In the genomic region with DNA sequence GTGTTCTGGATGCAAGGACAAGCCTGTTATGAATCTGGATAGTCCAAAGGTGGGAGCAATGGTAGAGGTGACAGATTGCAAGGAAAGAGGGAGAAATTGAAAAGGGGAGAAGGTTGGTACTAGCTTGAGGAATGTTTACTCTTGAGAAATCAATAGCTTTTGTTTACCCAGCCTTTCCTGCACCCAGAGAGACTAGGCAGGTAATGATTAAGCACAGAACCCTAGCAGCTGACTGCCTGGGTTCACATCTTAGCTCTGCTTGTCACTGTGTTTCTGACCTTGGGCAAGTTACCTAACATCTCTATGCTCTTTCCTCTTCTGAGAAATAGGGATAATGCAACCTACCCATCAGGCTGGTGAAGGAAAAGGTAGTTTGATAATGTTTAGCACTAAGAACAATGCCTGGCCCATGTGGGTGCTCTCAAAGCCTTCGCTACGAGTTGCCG, we compare ENCODE assay signal across 1 cellular context.
A peak's percentile ranks its signal among the peaks of the same experiment; 100 is the strongest.
TF ChIP-seq lines count a peak whose summit lies in the region.

No MANE protein-coding gene starts in this region.

TF ChIP-seq in HepG2, 621 proteins besides CTCF, POLR2A, EP300 and RAD21 (continued from another document and continues in another):
- TF ChIP-seq, protein P1, sequence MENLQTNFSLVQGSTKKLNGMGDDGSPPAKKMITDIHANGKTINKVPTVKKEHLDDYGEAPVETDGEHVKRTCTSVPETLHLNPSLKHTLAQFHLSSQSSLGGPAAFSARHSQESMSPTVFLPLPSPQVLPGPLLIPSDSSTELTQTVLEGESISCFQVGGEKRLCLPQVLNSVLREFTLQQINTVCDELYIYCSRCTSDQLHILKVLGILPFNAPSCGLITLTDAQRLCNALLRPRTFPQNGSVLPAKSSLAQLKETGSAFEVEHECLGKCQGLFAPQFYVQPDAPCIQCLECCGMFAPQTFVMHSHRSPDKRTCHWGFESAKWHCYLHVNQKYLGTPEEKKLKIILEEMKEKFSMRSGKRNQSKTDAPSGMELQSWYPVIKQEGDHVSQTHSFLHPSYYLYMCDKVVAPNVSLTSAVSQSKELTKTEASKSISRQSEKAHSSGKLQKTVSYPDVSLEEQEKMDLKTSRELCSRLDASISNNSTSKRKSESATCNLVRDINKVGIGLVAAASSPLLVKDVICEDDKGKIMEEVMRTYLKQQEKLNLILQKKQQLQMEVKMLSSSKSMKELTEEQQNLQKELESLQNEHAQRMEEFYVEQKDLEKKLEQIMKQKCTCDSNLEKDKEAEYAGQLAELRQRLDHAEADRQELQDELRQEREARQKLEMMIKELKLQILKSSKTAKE (CRISPR knock-in tag; IDR thresholded peaks at IDR 0.05; ENCODE audit: borderline replicate concordance) = no peak
- peak; percentile 69; the same call in 1 of the 2 replicates for TF ChIP-seq ZNF724P (CRISPR knock-in tag; IDR thresholded peaks at IDR 0.05; ENCODE audit: borderline replicate concordance)
- TF ChIP-seq ZNF703 (CRISPR knock-in tag; IDR thresholded peaks at IDR 0.05; ENCODE audit: borderline replicate concordance) = no peak
- TF ChIP-seq TMF1 (CRISPR knock-in tag; IDR thresholded peaks at IDR 0.05; ENCODE audit: low read depth) = 0 out of 2 replicates have a peak, but pooled peaks have one; percentile 37
- TF ChIP-seq ZBTB3 (CRISPR knock-in tag; IDR thresholded peaks at IDR 0.05; ENCODE audit: borderline replicate concordance, low read depth) = no peak
- TF ChIP-seq TBP (CRISPR knock-in tag; IDR thresholded peaks at IDR 0.05) = no peak
- TF ChIP-seq ZNF777 (CRISPR knock-in tag; IDR thresholded peaks at IDR 0.05) = no peak
- 0 out of 2 replicates have a peak, but pooled peaks have one; percentile 18 for TF ChIP-seq MTF1 (CRISPR knock-in tag; IDR thresholded peaks at IDR 0.05)
- TF ChIP-seq ZNF124 (CRISPR knock-in tag; IDR thresholded peaks at IDR 0.05) = peak; percentile 94
- TF ChIP-seq SRSF1 (optimal IDR thresholded peaks at IDR 0.05; ENCODE audit: low read depth, low read length) = no peak
- TF ChIP-seq ZNF33B (CRISPR knock-in tag; IDR thresholded peaks at IDR 0.05) = no peak
- TF ChIP-seq LCORL (IDR thresholded peaks at IDR 0.05) = no peak
- peak; percentile 77 for TF ChIP-seq LCORL (CRISPR knock-in tag; IDR thresholded peaks at IDR 0.05)
- TF ChIP-seq, protein P2, sequence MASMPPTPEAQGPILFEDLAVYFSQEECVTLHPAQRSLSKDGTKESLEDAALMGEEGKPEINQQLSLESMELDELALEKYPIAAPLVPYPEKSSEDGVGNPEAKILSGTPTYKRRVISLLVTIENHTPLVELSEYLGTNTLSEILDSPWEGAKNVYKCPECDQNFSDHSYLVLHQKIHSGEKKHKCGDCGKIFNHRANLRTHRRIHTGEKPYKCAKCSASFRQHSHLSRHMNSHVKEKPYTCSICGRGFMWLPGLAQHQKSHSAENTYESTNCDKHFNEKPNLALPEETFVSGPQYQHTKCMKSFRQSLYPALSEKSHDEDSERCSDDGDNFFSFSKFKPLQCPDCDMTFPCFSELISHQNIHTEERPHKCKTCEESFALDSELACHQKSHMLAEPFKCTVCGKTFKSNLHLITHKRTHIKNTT (CRISPR knock-in tag; IDR thresholded peaks at IDR 0.05) = no peak
- TF ChIP-seq NKX3-1 (CRISPR knock-in tag; IDR thresholded peaks at IDR 0.05) = no peak
- peak; percentile 71; the same call in 1 of the 2 replicates for TF ChIP-seq SMARCC2 (IDR thresholded peaks at IDR 0.05)
- TF ChIP-seq HOXD1 (CRISPR knock-in tag; IDR thresholded peaks at IDR 0.05) = no peak; the same call in 1 of the 2 replicates
- TF ChIP-seq PLRG1 (conservative IDR thresholded peaks at IDR 0.05) = no peak
- TF ChIP-seq, protein P3, sequence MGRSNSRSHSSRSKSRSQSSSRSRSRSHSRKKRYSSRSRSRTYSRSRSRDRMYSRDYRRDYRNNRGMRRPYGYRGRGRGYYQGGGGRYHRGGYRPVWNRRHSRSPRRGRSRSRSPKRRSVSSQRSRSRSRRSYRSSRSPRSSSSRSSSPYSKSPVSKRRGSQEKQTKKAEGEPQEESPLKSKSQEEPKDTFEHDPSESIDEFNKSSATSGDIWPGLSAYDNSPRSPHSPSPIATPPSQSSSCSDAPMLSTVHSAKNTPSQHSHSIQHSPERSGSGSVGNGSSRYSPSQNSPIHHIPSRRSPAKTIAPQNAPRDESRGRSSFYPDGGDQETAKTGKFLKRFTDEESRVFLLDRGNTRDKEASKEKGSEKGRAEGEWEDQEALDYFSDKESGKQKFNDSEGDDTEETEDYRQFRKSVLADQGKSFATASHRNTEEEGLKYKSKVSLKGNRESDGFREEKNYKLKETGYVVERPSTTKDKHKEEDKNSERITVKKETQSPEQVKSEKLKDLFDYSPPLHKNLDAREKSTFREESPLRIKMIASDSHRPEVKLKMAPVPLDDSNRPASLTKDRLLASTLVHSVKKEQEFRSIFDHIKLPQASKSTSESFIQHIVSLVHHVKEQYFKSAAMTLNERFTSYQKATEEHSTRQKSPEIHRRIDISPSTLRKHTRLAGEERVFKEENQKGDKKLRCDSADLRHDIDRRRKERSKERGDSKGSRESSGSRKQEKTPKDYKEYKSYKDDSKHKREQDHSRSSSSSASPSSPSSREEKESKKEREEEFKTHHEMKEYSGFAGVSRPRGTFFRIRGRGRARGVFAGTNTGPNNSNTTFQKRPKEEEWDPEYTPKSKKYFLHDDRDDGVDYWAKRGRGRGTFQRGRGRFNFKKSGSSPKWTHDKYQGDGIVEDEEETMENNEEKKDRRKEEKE (IDR thresholded peaks at IDR 0.05) = no peak
- no peak for TF ChIP-seq CENPT (CRISPR knock-in tag; IDR thresholded peaks at IDR 0.05; ENCODE audit: low read depth)
- peak; percentile 75; the same call in 1 of the 2 replicates for TF ChIP-seq NR2F2 (IDR thresholded peaks at IDR 0.05; ENCODE audit: borderline replicate concordance, low read depth)
- TF ChIP-seq, protein P4, sequence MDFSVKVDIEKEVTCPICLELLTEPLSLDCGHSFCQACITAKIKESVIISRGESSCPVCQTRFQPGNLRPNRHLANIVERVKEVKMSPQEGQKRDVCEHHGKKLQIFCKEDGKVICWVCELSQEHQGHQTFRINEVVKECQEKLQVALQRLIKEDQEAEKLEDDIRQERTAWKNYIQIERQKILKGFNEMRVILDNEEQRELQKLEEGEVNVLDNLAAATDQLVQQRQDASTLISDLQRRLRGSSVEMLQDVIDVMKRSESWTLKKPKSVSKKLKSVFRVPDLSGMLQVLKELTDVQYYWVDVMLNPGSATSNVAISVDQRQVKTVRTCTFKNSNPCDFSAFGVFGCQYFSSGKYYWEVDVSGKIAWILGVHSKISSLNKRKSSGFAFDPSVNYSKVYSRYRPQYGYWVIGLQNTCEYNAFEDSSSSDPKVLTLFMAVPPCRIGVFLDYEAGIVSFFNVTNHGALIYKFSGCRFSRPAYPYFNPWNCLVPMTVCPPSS (IDR thresholded peaks at IDR 0.05) = no peak
- peak; percentile 80 for TF ChIP-seq PPARG (CRISPR knock-in tag; conservative IDR thresholded peaks at IDR 0.05)
- peak; percentile 77; the same call in 1 of the 2 replicates for TF ChIP-seq NCOR1 (IDR thresholded peaks at IDR 0.05; ENCODE audit: borderline replicate concordance, low read length)
- peak; percentile 69; the same call in 1 of the 2 replicates for TF ChIP-seq CEBPB (IDR thresholded peaks at IDR 0.05; ENCODE audit: borderline replicate concordance, low read depth, low read length)
- TF ChIP-seq, protein P5, sequence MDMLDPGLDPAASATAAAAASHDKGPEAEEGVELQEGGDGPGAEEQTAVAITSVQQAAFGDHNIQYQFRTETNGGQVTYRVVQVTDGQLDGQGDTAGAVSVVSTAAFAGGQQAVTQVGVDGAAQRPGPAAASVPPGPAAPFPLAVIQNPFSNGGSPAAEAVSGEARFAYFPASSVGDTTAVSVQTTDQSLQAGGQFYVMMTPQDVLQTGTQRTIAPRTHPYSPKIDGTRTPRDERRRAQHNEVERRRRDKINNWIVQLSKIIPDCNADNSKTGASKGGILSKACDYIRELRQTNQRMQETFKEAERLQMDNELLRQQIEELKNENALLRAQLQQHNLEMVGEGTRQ (IDR thresholded peaks at IDR 0.05; ENCODE audit: low read depth, low read length) = peak; percentile 21; the same call in 1 of the 2 replicates
- TF ChIP-seq, protein P5 (CRISPR knock-in tag; IDR thresholded peaks at IDR 0.05; ENCODE audit: borderline replicate concordance) = no peak
- peak; percentile 47; the same call in 1 of the 2 replicates for TF ChIP-seq ZNF816 (CRISPR knock-in tag; IDR thresholded peaks at IDR 0.05; ENCODE audit: borderline replicate concordance)
- TF ChIP-seq, protein P6, sequence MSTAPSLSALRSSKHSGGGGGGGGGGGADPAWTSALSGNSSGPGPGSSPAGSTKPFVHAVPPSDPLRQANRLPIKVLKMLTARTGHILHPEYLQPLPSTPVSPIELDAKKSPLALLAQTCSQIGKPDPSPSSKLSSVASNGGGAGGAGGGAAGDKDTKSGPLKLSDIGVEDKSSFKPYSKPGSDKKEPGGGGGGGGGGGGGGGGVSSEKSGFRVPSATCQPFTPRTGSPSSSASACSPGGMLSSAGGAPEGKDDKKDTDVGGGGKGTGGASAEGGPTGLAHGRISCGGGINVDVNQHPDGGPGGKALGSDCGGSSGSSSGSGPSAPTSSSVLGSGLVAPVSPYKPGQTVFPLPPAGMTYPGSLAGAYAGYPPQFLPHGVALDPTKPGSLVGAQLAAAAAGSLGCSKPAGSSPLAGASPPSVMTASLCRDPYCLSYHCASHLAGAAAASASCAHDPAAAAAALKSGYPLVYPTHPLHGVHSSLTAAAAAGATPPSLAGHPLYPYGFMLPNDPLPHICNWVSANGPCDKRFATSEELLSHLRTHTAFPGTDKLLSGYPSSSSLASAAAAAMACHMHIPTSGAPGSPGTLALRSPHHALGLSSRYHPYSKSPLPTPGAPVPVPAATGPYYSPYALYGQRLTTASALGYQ (CRISPR knock-in tag; IDR thresholded peaks at IDR 0.05) = peak; percentile 86; the same call in 1 of the 2 replicates
- TF ChIP-seq HOXA7 (CRISPR knock-in tag; IDR thresholded peaks at IDR 0.05) = no peak
- no peak for TF ChIP-seq ZNF234 (CRISPR knock-in tag; conservative IDR thresholded peaks at IDR 0.05)
- TF ChIP-seq ZNF672 (CRISPR knock-in tag; IDR thresholded peaks at IDR 0.05) = no peak
- no peak for TF ChIP-seq IKZF1 (IDR thresholded peaks at IDR 0.05)
- TF ChIP-seq GPN1 (CRISPR knock-in tag; IDR thresholded peaks at IDR 0.05; ENCODE audit: borderline replicate concordance) = no peak
- TF ChIP-seq CHCHD3 (CRISPR knock-in tag; IDR thresholded peaks at IDR 0.05) = no peak
- peak; percentile 93 for TF ChIP-seq KDM6A (CRISPR knock-in tag; IDR thresholded peaks at IDR 0.05; ENCODE audit: low read depth)
- no peak for TF ChIP-seq ZNF773 (CRISPR knock-in tag; IDR thresholded peaks at IDR 0.05; ENCODE audit: borderline replicate concordance)
- TF ChIP-seq SP5 (CRISPR knock-in tag; IDR thresholded peaks at IDR 0.05; ENCODE audit: borderline replicate concordance, low read depth) = peak; percentile 42; the same call in 1 of the 2 replicates
- TF ChIP-seq NCOA1 (CRISPR knock-in tag; IDR thresholded peaks at IDR 0.05) = no peak
- TF ChIP-seq, protein P7, sequence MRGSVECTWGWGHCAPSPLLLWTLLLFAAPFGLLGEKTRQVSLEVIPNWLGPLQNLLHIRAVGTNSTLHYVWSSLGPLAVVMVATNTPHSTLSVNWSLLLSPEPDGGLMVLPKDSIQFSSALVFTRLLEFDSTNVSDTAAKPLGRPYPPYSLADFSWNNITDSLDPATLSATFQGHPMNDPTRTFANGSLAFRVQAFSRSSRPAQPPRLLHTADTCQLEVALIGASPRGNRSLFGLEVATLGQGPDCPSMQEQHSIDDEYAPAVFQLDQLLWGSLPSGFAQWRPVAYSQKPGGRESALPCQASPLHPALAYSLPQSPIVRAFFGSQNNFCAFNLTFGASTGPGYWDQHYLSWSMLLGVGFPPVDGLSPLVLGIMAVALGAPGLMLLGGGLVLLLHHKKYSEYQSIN (CRISPR knock-in tag; IDR thresholded peaks at IDR 0.05; ENCODE audit: borderline replicate concordance) = no peak
- TF ChIP-seq, protein P8, sequence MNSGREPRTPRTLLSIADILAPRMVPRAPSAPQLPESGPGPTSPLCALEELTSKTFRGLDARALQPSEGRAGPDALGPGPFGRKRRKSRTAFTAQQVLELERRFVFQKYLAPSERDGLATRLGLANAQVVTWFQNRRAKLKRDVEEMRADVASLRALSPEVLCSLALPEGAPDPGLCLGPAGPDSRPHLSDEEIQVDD (CRISPR knock-in tag; IDR thresholded peaks at IDR 0.05; ENCODE audit: borderline replicate concordance) = no peak
- TF ChIP-seq, protein P9, sequence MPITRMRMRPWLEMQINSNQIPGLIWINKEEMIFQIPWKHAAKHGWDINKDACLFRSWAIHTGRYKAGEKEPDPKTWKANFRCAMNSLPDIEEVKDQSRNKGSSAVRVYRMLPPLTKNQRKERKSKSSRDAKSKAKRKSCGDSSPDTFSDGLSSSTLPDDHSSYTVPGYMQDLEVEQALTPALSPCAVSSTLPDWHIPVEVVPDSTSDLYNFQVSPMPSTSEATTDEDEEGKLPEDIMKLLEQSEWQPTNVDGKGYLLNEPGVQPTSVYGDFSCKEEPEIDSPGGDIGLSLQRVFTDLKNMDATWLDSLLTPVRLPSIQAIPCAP (CRISPR knock-in tag; IDR thresholded peaks at IDR 0.05; ENCODE audit: low read depth) = no peak
